Comparison of ENCODE assay signal across 18 cellular contexts in genomic region chr10:101597036-101597435, GRCh38. TPM values are rescaled to one million over a fixed set of nuclear protein-coding genes. Genes with fewer than 3 reads are reported as not detected.
DNase-seq lines count a peak whose midpoint lies in the region; ATAC-seq and TF ChIP-seq lines count a peak whose summit lies in the region.
"Had no signal": no experiment of that assay in that cellular context is flagged by ENCODE, and none has a peak within 500 bp of the region (broad histone marks: within the 10 kb centered on the region; RNA-seq: fewer than 3 reads in every experiment).

No MANE protein-coding gene starts in this region.

- H3K4me1 Mint-ChIP-seq in endodermal cell: peaks cover 50% of the 10 kb centered on the region

- H3K9ac ChIP-seq in endodermal cell (ENCODE audit: extremely low read depth, low read length, poor library complexity, severe bottlenecking): peak overlapping the region; percentile 36
- H3K9ac ChIP-seq: SK-N-SH had no signal

- peak; percentile 35 for DNase-seq in NCI-H2227 treated with DMSO at 0.1 percent for 48 hours (lab: John Stamatoyannopoulos, UW)
- DNase-seq in NCI-H2227 (lab: John Stamatoyannopoulos, UW; ENCODE audit: unreplicated experiment): no peak
- DNase-seq in SJCRH30: peak; percentile 61 to 78
- DNase-seq in endodermal cell: peak; percentile 74
- peak; percentile 14 for DNase-seq in spleen
- DNase-seq in NCI-H1092 (lab: John Stamatoyannopoulos, UW): no peak
- DNase-seq: AML-193, IMR-90, NCI-H1436 treated with DMSO at 0.1 percent for 48 hours, NCI-H2029, NCI-H446, OCI-M1, Right ventricle myocardium superior, SK-N-SH had no signal

- H3K27me3 ChIP-seq in SJCRH30 (no peaks in the 10 kb centered on the region), endodermal cell (ENCODE audit: control insufficient read depth, insufficient read depth, low read length, poor library complexity, severe bottlenecking) (no peaks in the 10 kb centered on the region), spleen (replicated peaks in 1 of 7) (no peaks in the 10 kb centered on the region)

- intact Hi-C loops in spleen (cut with DNase I; ENCODE audit: low total_unique reads): no loop called here

- H3K27ac ChIP-seq in SJCRH30 (no peak overlapping the region), endodermal cell (ENCODE audit: low read depth, low read length) (peak overlapping the region; percentile 69), spleen (no peak overlapping the region)
- H3K27ac ChIP-seq: 22Rv1, HL-60 had no signal

- H3K27ac Mint-ChIP-seq in endodermal cell: peak overlapping the region; percentile 23

- peaks cover 12% of the 10 kb centered on the region for H3K4me1 ChIP-seq in SJCRH30
- peaks cover 27% of the 10 kb centered on the region for H3K4me1 ChIP-seq in endodermal cell (ENCODE audit: control insufficient read depth, insufficient read depth, low read length)
- peaks cover 0 to 7% (median 0%) of the 10 kb centered on the region in 6 donors for H3K4me1 ChIP-seq in spleen

- no peaks in the 10 kb centered on the region for H3K9me3 Mint-ChIP-seq in endodermal cell

- no peaks in the 10 kb centered on the region for H3K27me3 Mint-ChIP-seq in endodermal cell (ENCODE audit: insufficient read depth)

- peaks cover 8% of the 10 kb centered on the region for H3K36me3 Mint-ChIP-seq in endodermal cell (ENCODE audit: low read depth)

- TF ChIP-seq CTCF in endodermal cell (conservative IDR thresholded peaks at IDR 0.05): no peak
- TF ChIP-seq CTCF in spleen (IDR thresholded peaks at IDR 0.05 in 8 of 11, conservative IDR thresholded peaks at IDR 0.05 in 3 of 11): no peak

- peak overlapping the region; percentile 3 for H3K4me3 Mint-ChIP-seq in endodermal cell

- WGBS in endodermal cell (ENCODE audit: insufficient coverage in 1 of 2, insufficient read length in 1 of 2), 2 experiments: 52 to 73% methylated on average over 7 of the region's 7 CpGs
- 82 to 89% (median 88%) methylated on average over 7 of the region's 7 CpGs for WGBS in spleen, 5 donors

- TF ChIP-seq POLR2A in spleen (IDR thresholded peaks at IDR 0.05): no peak

- no peaks in the 10 kb centered on the region for H3K36me3 ChIP-seq in SJCRH30
- H3K36me3 ChIP-seq in endodermal cell (ENCODE audit: control insufficient read depth, insufficient read depth, low read length): peaks cover 24% of the 10 kb centered on the region
- H3K36me3 ChIP-seq in spleen: no peaks in the 10 kb centered on the region

- H3K9me3 ChIP-seq in SJCRH30 (replicated peaks) (no peaks in the 10 kb centered on the region), endodermal cell (ENCODE audit: control insufficient read depth, low read length) (no peaks in the 10 kb centered on the region), spleen (no peaks in the 10 kb centered on the region)
- H3K9me3 ChIP-seq: SK-N-SH had no signal

- no peak overlapping the region for H3K4me3 ChIP-seq in SJCRH30
- H3K4me3 ChIP-seq in endodermal cell (ENCODE audit: low read length): peak overlapping the region; percentile 52
- no peak overlapping the region for H3K4me3 ChIP-seq in spleen

- ATAC-seq in GM19395 (IDR thresholded peaks at IDR 0.05; ENCODE audit: unreplicated experiment): no peak
- no peak for ATAC-seq in GM19467 (IDR thresholded peaks at IDR 0.05; ENCODE audit: unreplicated experiment)

RNA-seq across cellular contexts. Expression of gene DPCD, which starts 8.9 kb away (rescaled TPM):
- total RNA-seq in SJCRH30 (2014; rRNA removed; shearing (Covaris generic)): 35.7 and 36.2 TPM in 2 replicates
- total RNA-seq in endodermal cell (10 to 100 TPM; 33.3 to 52.0 TPM), spleen (1 to 10 TPM; 3.2 to 9.6 (median 5.4) TPM)
- 43.1 TPM for polyA plus RNA-seq in endodermal cell (2013, experiment 1 of 2)
- 46.7 TPM for polyA plus RNA-seq in endodermal cell (2013, experiment 2 of 2)
- 1 to 10 TPM; 3.2 to 4.5 (median 4.4) TPM for polyA plus RNA-seq in spleen

RNA-seq across cellular contexts. Expression of gene POLL, which starts 9.0 kb away (rescaled TPM):
- 10.5 and 12.6 TPM in 2 replicates for total RNA-seq in SJCRH30 (2014; rRNA removed; shearing (Covaris generic))
- total RNA-seq in endodermal cell: 10 to 100 TPM; 51.8 to 59.3 TPM
- polyA plus RNA-seq in endodermal cell (2013, experiment 1 of 2): 39.0 TPM
- 28.8 TPM for polyA plus RNA-seq in endodermal cell (2013, experiment 2 of 2)
- 10 to 100 TPM; 27.6 to 36.7 (median 28.9) TPM for total RNA-seq in spleen
- 10 to 100 TPM; 22.3 to 40.3 (median 39.0) TPM for polyA plus RNA-seq in spleen

Comparison
In these comparisons a context has a peak if more than half of its experiments do, and no peak if none do; other contexts are left out.
1. DNase-seq: peak in NCI-H2227 treated with DMSO at 0.1 percent for 48 hours (single experiment), SJCRH30 (2 of 2), endodermal cell (single experiment) and spleen (single experiment); none in NCI-H2227 (single experiment) and NCI-H1092 (single experiment).